12 cellular contexts compared by ENCODE assay signal in genomic region chr2:45892236-45892701, GRCh38.
DNase-seq lines count a peak whose midpoint lies in the region; ATAC-seq and TF ChIP-seq lines count a peak whose summit lies in the region.
"Had no signal": no experiment of that assay in that cellular context is flagged by ENCODE, and none has a peak within 500 bp of the region (broad histone marks: within the 10 kb centered on the region; RNA-seq: fewer than 3 reads in every experiment).

No MANE protein-coding gene starts in this region.

- no peaks in the 10 kb centered on the region for H3K9me3 Mint-ChIP-seq in chondrocyte (ENCODE audit: low read depth)
- H3K9me3 Mint-ChIP-seq in stimulated activated naive B cell treated with anti-CD40 and anti-IgM and Interleukin-4, amounts not matched to agents 10 μg/mL and 1 μg/mL and 100 μg/mL, for 72 hours: no peaks in the 10 kb centered on the region

- no peaks in the 10 kb centered on the region for H3K36me3 Mint-ChIP-seq in chondrocyte (ENCODE audit: low read depth)
- H3K36me3 Mint-ChIP-seq in stimulated activated naive B cell treated with anti-CD40 and anti-IgM and Interleukin-4, amounts not matched to agents 10 μg/mL and 1 μg/mL and 100 μg/mL, for 72 hours: no peaks in the 10 kb centered on the region

- no peak for TF ChIP-seq CTCF in chondrocyte (IDR thresholded peaks at IDR 0.05)

- peak overlapping the region; percentile 33 for H3K27ac Mint-ChIP-seq in chondrocyte (ENCODE audit: unreplicated experiment)
- H3K27ac Mint-ChIP-seq in stimulated activated naive B cell treated with anti-CD40 and anti-IgM and Interleukin-4, amounts not matched to agents 10 μg/mL and 1 μg/mL and 100 μg/mL, for 72 hours: no peak overlapping the region

- H3K4me3 Mint-ChIP-seq in chondrocyte (ENCODE audit: unreplicated experiment): peak overlapping the region; percentile 1
- H3K4me3 Mint-ChIP-seq in stimulated activated naive B cell treated with anti-CD40 and anti-IgM and Interleukin-4, amounts not matched to agents 10 μg/mL and 1 μg/mL and 100 μg/mL, for 72 hours: peak overlapping the region; percentile 25 to 50

- in situ Hi-C loops in G401 (cut with HindIII; ENCODE audit: low sequenced_read_pairs): no loop called here

- ATAC-seq in stimulated activated naive B cell treated with anti-CD40 and anti-IgM and Interleukin-4, amounts not matched to agents 10 μg/mL and 1 μg/mL and 100 μg/mL, for 72 hours (replicated peaks): no peak
- no peak for ATAC-seq in HG03521 (IDR thresholded peaks at IDR 0.05; ENCODE audit: unreplicated experiment)

- no peaks in the 10 kb centered on the region for H3K27me3 Mint-ChIP-seq in chondrocyte (ENCODE audit: low read depth)
- no peaks in the 10 kb centered on the region for H3K27me3 Mint-ChIP-seq in stimulated activated naive B cell treated with anti-CD40 and anti-IgM and Interleukin-4, amounts not matched to agents 10 μg/mL and 1 μg/mL and 100 μg/mL, for 72 hours

- H3K4me1 Mint-ChIP-seq in chondrocyte (ENCODE audit: low read depth): peaks cover 23% of the 10 kb centered on the region
- peaks cover 65 to 92% of the 10 kb centered on the region in 2 donors for H3K4me1 Mint-ChIP-seq in stimulated activated naive B cell treated with anti-CD40 and anti-IgM and Interleukin-4, amounts not matched to agents 10 μg/mL and 1 μg/mL and 100 μg/mL, for 72 hours

- peak; percentile 60 for DNase-seq in NCI-H748 (lab: John Stamatoyannopoulos, UW; ENCODE audit: unreplicated experiment)
- no peak for DNase-seq in NCI-H748 treated with DMSO at 0.1 percent for 48 hours (lab: John Stamatoyannopoulos, UW)
- peak; percentile 70 for DNase-seq in NCI-H2029 (lab: John Stamatoyannopoulos, UW)
- no peak for DNase-seq in chondrocyte (ENCODE audit: low spot score)
- no peak for DNase-seq in stimulated activated naive B cell treated with anti-CD40 and anti-IgM and Interleukin-4, amounts not matched to agents 10 μg/mL and 1 μg/mL and 100 μg/mL, for 72 hours
- DNase-seq in G401 (ENCODE audit: low spot score): no peak
- DNase-seq in NCI-H226: no peak
- DNase-seq: activated CD4-positive, alpha-beta T cell treated with anti-CD3 and anti-CD28 coated beads, Interleukin-2, amount 50 U/mL, for 4 hours; activated naive CD4-positive, alpha-beta T cell treated with Interleukin-2 at 50 U/mL for 16 hours; dermis blood vessel endothelial cell; stimulated activated CD4-positive, alpha-beta T cell treated with anti-CD3 and anti-CD28 coated beads, Interleukin-4, amount 100 ng/mL, for 1 hour had no signal

Comparison
In these comparisons a context has a peak if more than half of its experiments do, and no peak if none do; other contexts are left out.
1. DNase-seq: peak in NCI-H748 (single experiment) and NCI-H2029 (single experiment); none in NCI-H748 treated with DMSO at 0.1 percent for 48 hours (single experiment), chondrocyte (single experiment), stimulated activated naive B cell treated with anti-CD40 and anti-IgM and Interleukin-4, amounts not matched to agents 10 μg/mL and 1 μg/mL and 100 μg/mL, for 72 hours (single experiment), G401 (single experiment) and NCI-H226 (single experiment).